In genomic region chr16:7376227-7376626, GRCh38 we compare ENCODE assay signal across 8 cellular contexts. TPM values are rescaled to one million over a fixed set of nuclear protein-coding genes. Genes with fewer than 3 reads are reported as not detected.
"Had no signal": no experiment of that assay in that cellular context is flagged by ENCODE, and none has a peak within 500 bp of the region (broad histone marks: within the 10 kb centered on the region; RNA-seq: fewer than 3 reads in every experiment).

No MANE protein-coding gene starts in this region.

- H2AFZ ChIP-seq: GM23338 had no signal

- FAIRE-seq: H1, H54, HTR-8/SVneo had no signal

- H3K4me3 ChIP-seq: GM23338 had no signal

- H3K4me2 ChIP-seq: GM23338 had no signal

- DNase-seq: H9, HCEC 1CT, IMR-90 had no signal

- ATAC-seq: GM23338 had no signal

RNA-seq across cellular contexts. Expression of gene RBFOX1, which starts 43.6 kb away (rescaled TPM):
- total RNA-seq: HT-29, IMR-90 had no signal
- polyA plus RNA-seq: IMR-90 had no signal
